In the genomic region with DNA sequence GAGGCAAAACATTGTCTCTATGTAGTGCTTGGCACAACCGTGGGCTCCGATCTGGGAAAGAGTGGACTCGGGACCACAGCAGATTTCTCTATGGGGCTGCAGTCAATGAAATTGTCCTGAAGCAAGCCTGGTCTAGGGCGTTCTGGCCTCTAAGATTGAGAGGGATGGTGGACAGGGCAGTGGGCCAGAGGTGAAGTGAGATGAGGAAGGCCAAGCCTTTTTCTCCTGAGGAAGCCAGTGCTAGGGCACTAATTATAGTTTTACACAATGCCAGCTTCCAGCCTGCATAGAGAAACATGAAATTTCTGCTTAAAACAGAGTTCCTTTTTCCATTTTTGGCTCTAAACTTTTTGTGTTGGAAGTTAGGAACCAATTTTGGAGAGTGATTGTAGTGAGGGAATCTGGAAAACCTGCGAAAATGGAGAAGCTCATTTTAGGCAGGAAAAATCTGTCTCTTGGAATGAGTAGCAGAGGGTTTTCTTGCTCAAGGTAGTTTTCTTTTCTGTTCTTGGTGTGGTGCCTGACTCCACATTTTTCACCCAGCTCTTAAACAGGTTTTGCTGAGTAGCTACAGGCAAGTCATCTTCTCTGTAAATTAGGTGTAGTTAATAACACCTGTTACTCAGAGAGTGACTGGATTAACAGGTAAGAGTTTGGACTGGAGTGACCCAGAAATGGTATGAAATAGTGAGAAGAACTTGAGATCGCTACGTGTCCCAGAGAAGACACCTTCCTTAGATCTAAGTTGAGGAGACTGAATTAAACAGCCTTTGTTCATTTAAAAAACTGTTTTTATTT, we compare ENCODE assay signal across 24 cellular contexts. TPM values are rescaled to one million over a fixed set of nuclear protein-coding genes. Genes with fewer than 3 reads are reported as not detected.
DNase-seq lines count a peak whose midpoint lies in the region; ATAC-seq, FAIRE-seq and TF ChIP-seq lines count a peak whose summit lies in the region.
"Had no signal": no experiment of that assay in that cellular context is flagged by ENCODE, and none has a peak within 500 bp of the region (broad histone marks: within the 10 kb centered on the region; RNA-seq: fewer than 3 reads in every experiment).

No MANE protein-coding gene starts in this region.

- H2BK15ac ChIP-seq in H9 (ENCODE audit: low read depth, low read length), result no peak overlapping the region

- H4K20me1 ChIP-seq in H9 (ENCODE audit: control insufficient read depth, insufficient read depth, insufficient read length), result no peaks in the 10 kb centered on the region

- no peaks in the 10 kb centered on the region for H3K23me2 ChIP-seq in H9 (ENCODE audit: insufficient read length, low read depth, low read length, poor library complexity, severe bottlenecking)

- no peak for ATAC-seq in RWPE2 (ENCODE audit: low read depth)
- ATAC-seq in HG02623 (IDR thresholded peaks at IDR 0.05; ENCODE audit: unreplicated experiment), result no peak
- ATAC-seq: activated T-cell treated with anti-CD3 and anti-CD28 coated beads, Interleukin-2, amount 50 U/mL, for 4 hours; stimulated activated memory B cell treated with anti-CD40 and anti-IgM and Interleukin-4, amounts not matched to agents 10 μg/mL and 1 μg/mL and 100 μg/mL, for 72 hours had no signal

- no peak overlapping the region for H3K23ac ChIP-seq in H9 (ENCODE audit: insufficient read length, low read depth, low read length)

- H3K9me3 ChIP-seq in H9 (ENCODE audit: control insufficient read depth, low read depth, low read length) (no peaks in the 10 kb centered on the region), RWPE2 (ENCODE audit: severe bottlenecking) (no peaks in the 10 kb centered on the region)
- H3K9me3 ChIP-seq: thoracic aorta had no signal

- H3K9ac ChIP-seq in H9 (ENCODE audit: extremely low read depth, insufficient read length, low read length), result no peak overlapping the region

- no peak overlapping the region for H3T11ph ChIP-seq in H9 (ENCODE audit: low read length)

- H3K27me3 ChIP-seq in H9 (ENCODE audit: insufficient read depth, low read length) (no peaks in the 10 kb centered on the region), RWPE2 (ENCODE audit: insufficient read depth, poor library complexity, severe bottlenecking) (no peaks in the 10 kb centered on the region)
- H3K27me3 ChIP-seq: dorsolateral prefrontal cortex had no signal

- no peak overlapping the region for H3K14ac ChIP-seq in H9 (ENCODE audit: insufficient read depth, low read length)

- no peak overlapping the region for H4K8ac ChIP-seq in H9 (replicated peaks; ENCODE audit: insufficient read length, low read depth, low read length)

- H3K27ac Mint-ChIP-seq in CD14-positive monocyte, result peak overlapping the region; percentile 61 to 90 (median 80)
- peak overlapping the region; percentile 10 to 29 (median 17); a peak in 4 of 7 replicates for H3K27ac Mint-ChIP-seq in H9
- no peak overlapping the region for H3K27ac Mint-ChIP-seq in mesothelial cell of epicardium
- H3K27ac Mint-ChIP-seq: activated naive CD4-positive, alpha-beta T cell treated with anti-CD3 and anti-CD28 coated beads for 36 hours; stimulated activated memory B cell treated with anti-CD40 and anti-IgM and Interleukin-4, amounts not matched to agents 10 μg/mL and 1 μg/mL and 100 μg/mL, for 72 hours had no signal

- no peak overlapping the region for H4K91ac ChIP-seq in H9 (ENCODE audit: insufficient read length, low read depth, low read length)

- H3K36me3 Mint-ChIP-seq in CD14-positive monocyte, result peaks cover 0 to 3% of the 10 kb centered on the region in 2 donors
- H3K36me3 Mint-ChIP-seq in H9 (ENCODE audit: insufficient read depth in 1 of 3, low read depth in 3 of 3), result peaks cover 16 to 21% (median 16%) of the 10 kb centered on the region in 3 experiments
- peaks cover 15% of the 10 kb centered on the region for H3K36me3 Mint-ChIP-seq in mesothelial cell of epicardium
- H3K36me3 Mint-ChIP-seq: CD4-positive, alpha-beta memory T cell had no signal

- no peak overlapping the region for H3K4me2 ChIP-seq in H9 (ENCODE audit: insufficient read depth, insufficient read length, low read length)

- TF ChIP-seq CTCF in CD14-positive monocyte (IDR thresholded peaks at IDR 0.05) (no peak), H9 (conservative IDR thresholded peaks at IDR 0.05) (no peak), RWPE2 (IDR thresholded peaks at IDR 0.05; ENCODE audit: poor library complexity, severe bottlenecking) (no peak), D721Med (IDR thresholded peaks at IDR 0.05; ENCODE audit: insufficient read depth, missing control alignments) (no peak), mesothelial cell of epicardium (IDR thresholded peaks at IDR 0.05; ENCODE audit: unreplicated experiment) (no peak)

- H3K4me1 ChIP-seq in H9 (ENCODE audit: insufficient read depth, low read length) (peaks cover 10% of the 10 kb centered on the region; the same call in 1 of the 2 replicates), RWPE2 (ENCODE audit: insufficient read depth, poor library complexity, severe bottlenecking) (peaks cover 18% of the 10 kb centered on the region)

- H3K9me3 Mint-ChIP-seq in CD14-positive monocyte, result no peaks in the 10 kb centered on the region
- H3K9me3 Mint-ChIP-seq in H9, result peaks cover 0 to 2% of the 10 kb centered on the region in 2 experiments; a peak in 1 of 5 replicates
- H3K9me3 Mint-ChIP-seq in mesothelial cell of epicardium, result peaks cover 7% of the 10 kb centered on the region
- H3K9me3 Mint-ChIP-seq: activated T-cell treated with anti-CD3 and anti-CD28 coated beads, Interleukin-2, amount 50 U/mL, for 4 hours; CD4-positive, alpha-beta memory T cell; central memory CD8-positive, alpha-beta T cell; immature natural killer cell; stimulated activated memory B cell treated with anti-CD40 and anti-IgM and Interleukin-4, amounts not matched to agents 10 μg/mL and 1 μg/mL and 100 μg/mL, for 72 hours had no signal

- intact Hi-C loops in CD14-positive monocyte (cut with micrococcal nuclease), result no loop called here

- peaks cover 6% of the 10 kb centered on the region; the same call in 1 of the 2 replicates for H3K36me3 ChIP-seq in RWPE2 (ENCODE audit: low read depth)
- H3K36me3 ChIP-seq: thoracic aorta had no signal

- H3K79me2 ChIP-seq in H9 (ENCODE audit: insufficient read depth, low read length), result peaks cover 80% of the 10 kb centered on the region

- peak overlapping the region in 1 of 2 donors; percentile 1 for H3K4me3 Mint-ChIP-seq in CD14-positive monocyte
- H3K4me3 Mint-ChIP-seq in H9, result no peak overlapping the region; a peak in 1 of 5 replicates
- no peak overlapping the region for H3K4me3 Mint-ChIP-seq in mesothelial cell of epicardium
- H3K4me3 Mint-ChIP-seq: activated naive CD4-positive, alpha-beta T cell treated with anti-CD3 and anti-CD28 coated beads for 36 hours; activated T-cell treated with anti-CD3 and anti-CD28 coated beads, Interleukin-2, amount 50 U/mL, for 4 hours; central memory CD8-positive, alpha-beta T cell; stimulated activated memory B cell treated with anti-CD40 and anti-IgM and Interleukin-4, amounts not matched to agents 10 μg/mL and 1 μg/mL and 100 μg/mL, for 72 hours had no signal

- H3K4ac ChIP-seq in H9 (ENCODE audit: low read depth, low read length), result no peak overlapping the region

- H2AK5ac ChIP-seq in H9 (ENCODE audit: insufficient read length, low read length), result no peak overlapping the region

- WGBS in H9 (ENCODE audit: extremely low coverage, insufficient read length, low lambda C conversion rate), result no CpG with 5 or more reads among the region's 7 CpGs

- no peak overlapping the region for H2BK5ac ChIP-seq in H9 (ENCODE audit: insufficient read length, low read length)

- H4K5ac ChIP-seq in H9 (ENCODE audit: insufficient read length, low read depth, low read length), result no peak overlapping the region

- H2BK120ac ChIP-seq in H9 (ENCODE audit: low read depth, low read length, poor library complexity, severe bottlenecking), result no peak overlapping the region

- H3K79me1 ChIP-seq in H9 (ENCODE audit: insufficient read depth, low read depth, low read length, poor library complexity, severe bottlenecking), result no peaks in the 10 kb centered on the region

- no peak overlapping the region for H2BK20ac ChIP-seq in H9 (ENCODE audit: low read depth, low read length, poor library complexity, severe bottlenecking)

- H2BK12ac ChIP-seq in H9 (ENCODE audit: insufficient read length, low read depth, low read length), result no peak overlapping the region

- H3K4me3 ChIP-seq in RWPE2 (ENCODE audit: severe bottlenecking), result no peak overlapping the region
- H3K4me3 ChIP-seq: dorsolateral prefrontal cortex, thoracic aorta had no signal

- FAIRE-seq in D721Med (lab: Jason Lieb, UNC), result no peak
- FAIRE-seq: astrocyte had no signal

- no peak overlapping the region for H2AFZ ChIP-seq in H9 (ENCODE audit: low read length)

- H3K18ac ChIP-seq in H9 (ENCODE audit: insufficient read length, low read depth, low read length), result no peak overlapping the region

- H3K27me3 Mint-ChIP-seq in CD14-positive monocyte (ENCODE audit: low read depth in 3 of 3), result no peaks in the 10 kb centered on the region
- H3K27me3 Mint-ChIP-seq in H9 (ENCODE audit: low read depth), result no peaks in the 10 kb centered on the region
- H3K27me3 Mint-ChIP-seq in mesothelial cell of epicardium (ENCODE audit: low read depth), result no peaks in the 10 kb centered on the region
- H3K27me3 Mint-ChIP-seq: CD4-positive, alpha-beta memory T cell; central memory CD8-positive, alpha-beta T cell; stimulated activated memory B cell treated with anti-CD40 and anti-IgM and Interleukin-4, amounts not matched to agents 10 μg/mL and 1 μg/mL and 100 μg/mL, for 72 hours had no signal

- H3K27ac ChIP-seq in H9 (ENCODE audit: insufficient read length, low read depth, low read length), result no peak overlapping the region
- peak overlapping the region; percentile 51 for H3K27ac ChIP-seq in RWPE2 (ENCODE audit: poor library complexity, severe bottlenecking)
- H3K27ac ChIP-seq: dorsolateral prefrontal cortex, thoracic aorta had no signal

- H3K56ac ChIP-seq in H9 (ENCODE audit: insufficient read length, low read depth, low read length), result no peak overlapping the region

- DNase-seq in CD14-positive monocyte (ENCODE audit: low spot score) (no peak), H9 (no peak), RWPE2 (ENCODE audit: low spot score) (no peak), islet precursor cell (peak; percentile 31), D721Med (ENCODE audit: insufficient read length, low spot score) (no peak), mesothelial cell of epicardium (ENCODE audit: low spot score in 2 of 2, unreplicated experiment in 2 of 2) (no peak), Ammon's horn (ENCODE audit: low spot score) (no peak)
- DNase-seq: activated naive CD4-positive, alpha-beta T cell treated with anti-CD3 and anti-CD28 coated beads for 36 hours; activated T-cell treated with anti-CD3 and anti-CD28 coated beads, Interleukin-2, amount 50 U/mL, for 4 hours; CD4-positive, alpha-beta memory T cell; DMS79; dorsolateral prefrontal cortex; foreskin melanocyte; immature natural killer cell; NCI-H1417 treated with DMSO at 0.1 percent for 48 hours; NCI-H2107; NCI-H524; SIG-M5; stimulated activated CD4-positive, alpha-beta T cell treated with anti-CD3 and anti-CD28 coated beads, Interleukin-1b, Interleukin-23, amount 100 ng/mL, for 48 hours had no signal

- peaks cover 64% of the 10 kb centered on the region for H3K4me1 Mint-ChIP-seq in CD14-positive monocyte
- peaks cover 34 to 38% of the 10 kb centered on the region in 2 experiments for H3K4me1 Mint-ChIP-seq in H9
- H3K4me1 Mint-ChIP-seq in mesothelial cell of epicardium, result peaks cover 19% of the 10 kb centered on the region

RNA-seq across cellular contexts. Expression of a gene that starts 22.1 kb away (rescaled TPM):
- 10 to 100 TPM; 12.8 to 15.4 TPM for polyA plus RNA-seq in CD14-positive monocyte
- total RNA-seq in H9 (2021), result 74.8 and 77.9 TPM in 2 replicates
- 37.5 to 44.5 TPM (median 40.9 TPM) in 3 replicates for total RNA-seq in mesothelial cell of epicardium
